In genomic region chr20:50648651-50649050, GRCh38 we compare ENCODE assay signal across 31 cellular contexts. TPM values are rescaled to one million over a fixed set of nuclear protein-coding genes. Genes with fewer than 3 reads are reported as not detected.
"Had no signal": no experiment of that assay in that cellular context is flagged by ENCODE, and none has a peak within 500 bp of the region (broad histone marks: within the 10 kb centered on the region; RNA-seq: fewer than 3 reads in every experiment).

No MANE protein-coding gene starts in this region.

- H3K9me3 ChIP-seq: Peyer's patch, SK-N-SH had no signal

- H3K9me3 Mint-ChIP-seq: activated CD4-positive, alpha-beta T cell treated with anti-CD3 and anti-CD28 coated beads, Interleukin-2, amount 10 ng/mL, durations not matched to agents 24 days and 14 days; activated naive CD8-positive, alpha-beta T cell treated with anti-CD3 and anti-CD28 coated beads, Interleukin-2, amount 50 U/mL, for 24 hours; activated T-cell treated with anti-CD3 and anti-CD28 coated beads, Interleukin-2, amount 50 U/mL, for 24 hours; activated T-helper 2 cell treated with anti-CD3 and anti-CD28 coated beads, Interferon-gamma antibody, Interleukin-2, Interleukin-4, amounts not matched to agents 10 μg/mL and 5 μg/mL and 100 μg/mL, durations not matched to agents 14 hours and 24 hours and 36 hours; T-helper 1 cell treated with Interleukin-12 subunit alpha and Interleukin-12 subunit beta and Interleukin-4 antibody, amounts not matched to agents 30 μg/mL and 1 μg/mL, for 36 hours had no signal

- DNase-seq: activated CD4-positive, alpha-beta T cell treated with anti-CD3 and anti-CD28 coated beads, Interleukin-2, amount 10 ng/mL, durations not matched to agents 24 days and 14 days; activated CD4-positive, alpha-beta T cell treated with anti-CD3 and anti-CD28 coated beads, Interleukin-2, amount 50 U/mL, for 4 hours; activated CD8-positive, alpha-beta T cell treated with anti-CD3 and anti-CD28 coated beads, Interleukin-2, amount 10 ng/mL, durations not matched to agents 7 days and 5 days; activated gamma-delta T cell treated with Interleukin-2 at 50 U/mL for 16 hours; activated naive CD4-positive, alpha-beta T cell treated with anti-CD3 and anti-CD28 coated beads, Interleukin-2, amount 10 ng/mL, durations not matched to agents 7 days and 5 days; activated naive CD8-positive, alpha-beta T cell treated with anti-CD3 and anti-CD28 coated beads, Interleukin-2, amount 50 U/mL, for 24 hours; activated T-cell treated with anti-CD3 and anti-CD28 coated beads, Interleukin-2, amount 50 U/mL, for 24 hours; central memory CD4-positive, alpha-beta T cell; Kasumi-1; KG1; MG63; MV-4-11; NCI-H1092; NCI-H1436 treated with DMSO at 0.1 percent for 48 hours; NCI-H1694 treated with DMSO at 0.1 percent for 48 hours; NCI-H2081; NCI-H226; NCI-H446 treated with DMSO at 0.1 percent for 48 hours; NCI-H524 treated with DMSO at 0.1 percent for 48 hours; Peyer's patch; RPMI8226; SHP77 treated with DMSO at 0.1 percent for 48 hours; SK-N-SH had no signal

- H3K27ac Mint-ChIP-seq: activated CD4-positive, alpha-beta T cell treated with anti-CD3 and anti-CD28 coated beads, Interleukin-2, amount 10 ng/mL, durations not matched to agents 24 days and 14 days; activated CD8-positive, alpha-beta T cell treated with anti-CD3 and anti-CD28 coated beads, Interleukin-2, amount 10 ng/mL, durations not matched to agents 7 days and 5 days; activated naive CD4-positive, alpha-beta T cell treated with anti-CD3 and anti-CD28 coated beads, Interleukin-2, amount 10 ng/mL, durations not matched to agents 7 days and 5 days; activated naive CD8-positive, alpha-beta T cell; activated naive CD8-positive, alpha-beta T cell treated with anti-CD3 and anti-CD28 coated beads, Interleukin-2, amount 50 U/mL, for 24 hours; activated T-cell treated with anti-CD3 and anti-CD28 coated beads, Interleukin-2, amount 50 U/mL, for 24 hours; activated T-helper 2 cell treated with anti-CD3 and anti-CD28 coated beads, Interferon-gamma antibody, Interleukin-2, Interleukin-4, amounts not matched to agents 10 μg/mL and 5 μg/mL and 100 μg/mL, durations not matched to agents 14 hours and 24 hours and 36 hours; T-helper 1 cell treated with Interleukin-12 subunit alpha and Interleukin-12 subunit beta and Interleukin-4 antibody, amounts not matched to agents 30 μg/mL and 1 μg/mL, for 36 hours; T-helper 2 cell treated with Interferon-gamma antibody and Interleukin-4, amounts not matched to agents 5 μg/mL and 100 μg/mL, for 36 hours had no signal

- H3K4me2 ChIP-seq: SK-N-SH had no signal

- H3K36me3 ChIP-seq: MG63, Peyer's patch, SJSA1 had no signal

- H3K4me3 ChIP-seq: MG63, Peyer's patch, SJSA1 had no signal

- H3K36me3 Mint-ChIP-seq: activated naive CD4-positive, alpha-beta T cell treated with anti-CD3 and anti-CD28 coated beads, Interleukin-2, amount 10 ng/mL, durations not matched to agents 7 days and 5 days; activated naive CD8-positive, alpha-beta T cell had no signal

- H3K27me3 ChIP-seq: MG63, Peyer's patch, SJSA1 had no signal

- H3K27ac ChIP-seq: SJSA1 had no signal

- H3K9ac ChIP-seq: SK-N-SH had no signal

- ATAC-seq: activated CD8-positive, alpha-beta T cell treated with anti-CD3 and anti-CD28 coated beads, Interleukin-2, amount 10 ng/mL, durations not matched to agents 7 days and 5 days; activated naive CD8-positive, alpha-beta T cell treated with anti-CD3 and anti-CD28 coated beads, Interleukin-2, amount 50 U/mL, for 24 hours had no signal

- H3K4me3 Mint-ChIP-seq: activated CD4-positive, alpha-beta T cell treated with anti-CD3 and anti-CD28 coated beads, Interleukin-2, amount 10 ng/mL, durations not matched to agents 24 days and 14 days; activated CD8-positive, alpha-beta T cell treated with anti-CD3 and anti-CD28 coated beads, Interleukin-2, amount 10 ng/mL, durations not matched to agents 7 days and 5 days; activated naive CD4-positive, alpha-beta T cell treated with anti-CD3 and anti-CD28 coated beads, Interleukin-2, amount 10 ng/mL, durations not matched to agents 7 days and 5 days; activated naive CD8-positive, alpha-beta T cell; activated naive CD8-positive, alpha-beta T cell treated with anti-CD3 and anti-CD28 coated beads, Interleukin-2, amount 50 U/mL, for 24 hours; activated T-cell treated with anti-CD3 and anti-CD28 coated beads, Interleukin-2, amount 50 U/mL, for 24 hours; brain; T-helper 1 cell treated with Interleukin-12 subunit alpha and Interleukin-12 subunit beta and Interleukin-4 antibody, amounts not matched to agents 30 μg/mL and 1 μg/mL, for 36 hours; T-helper 2 cell treated with Interferon-gamma antibody and Interleukin-4, amounts not matched to agents 5 μg/mL and 100 μg/mL, for 36 hours had no signal

- FAIRE-seq: bronchial epithelial cell, TTC549 had no signal

- H3K4me1 Mint-ChIP-seq: activated CD4-positive, alpha-beta T cell treated with anti-CD3 and anti-CD28 coated beads, Interleukin-2, amount 10 ng/mL, durations not matched to agents 24 days and 14 days; activated naive CD4-positive, alpha-beta T cell treated with anti-CD3 and anti-CD28 coated beads, Interleukin-2, amount 10 ng/mL, durations not matched to agents 7 days and 5 days; activated naive CD8-positive, alpha-beta T cell treated with anti-CD3 and anti-CD28 coated beads, Interleukin-2, amount 50 U/mL, for 24 hours had no signal

- H3K27me3 Mint-ChIP-seq: activated naive CD8-positive, alpha-beta T cell; activated naive CD8-positive, alpha-beta T cell treated with anti-CD3 and anti-CD28 coated beads, Interleukin-2, amount 50 U/mL, for 24 hours had no signal

RNA-seq across cellular contexts. Expression of gene RIPOR3, which starts 42.7 kb away (rescaled TPM):
- total RNA-seq: activated CD4-positive, alpha-beta T cell treated with anti-CD3 and anti-CD28 coated beads, Interleukin-2, amount 10 ng/mL, durations not matched to agents 24 days and 14 days; activated CD8-positive, alpha-beta T cell treated with anti-CD3 and anti-CD28 coated beads, Interleukin-2, amount 10 ng/mL, durations not matched to agents 7 days and 5 days; activated T-helper 2 cell treated with anti-CD3 and anti-CD28 coated beads, Interferon-gamma antibody, Interleukin-2, Interleukin-4, amounts not matched to agents 10 μg/mL and 5 μg/mL and 100 μg/mL, durations not matched to agents 14 hours and 24 hours and 36 hours had no signal
